ENCODE assay signal across 33 cellular contexts in the genomic region with DNA sequence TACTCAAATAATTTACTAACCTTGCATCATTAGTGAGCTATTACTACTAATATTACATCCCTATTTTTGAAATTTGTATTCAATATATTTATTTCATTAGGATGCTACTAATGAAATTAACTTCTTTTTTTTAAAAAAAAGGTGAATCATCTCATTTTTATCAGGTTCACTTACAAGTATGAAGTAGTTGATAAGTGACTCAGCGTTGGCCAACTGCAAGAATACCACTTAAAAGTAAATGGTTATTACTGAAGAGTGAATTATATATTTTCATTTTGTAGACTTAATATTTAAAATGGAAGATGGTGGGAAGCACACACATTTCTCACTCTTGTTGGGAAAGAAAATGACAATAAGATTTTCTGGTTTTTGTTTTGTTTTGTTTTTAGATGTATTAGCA. TPM values are rescaled to one million over a fixed set of nuclear protein-coding genes. Genes with fewer than 3 reads are reported as not detected.
"Had no signal": no experiment of that assay in that cellular context is flagged by ENCODE, and none has a peak within 500 bp of the region (broad histone marks: within the 10 kb centered on the region; RNA-seq: fewer than 3 reads in every experiment).

No MANE protein-coding gene starts in this region.

- H3K4me1 ChIP-seq: SJCRH30 had no signal

- H3K27me3 Mint-ChIP-seq: activated CD4-positive, alpha-beta T cell treated with anti-CD3 and anti-CD28 coated beads, Interleukin-2, amount 10 ng/mL, durations not matched to agents 24 days and 14 days; central memory CD8-positive, alpha-beta T cell had no signal

- DNase-seq: activated CD4-positive, alpha-beta T cell treated with anti-CD3 and anti-CD28 coated beads, Interleukin-2, amount 10 ng/mL, durations not matched to agents 24 days and 14 days; activated CD4-positive, alpha-beta T cell treated with anti-CD3 and anti-CD28 coated beads, Interleukin-2, amount 50 U/mL, for 4 hours; activated CD8-positive, alpha-beta T cell treated with anti-CD3 and anti-CD28 coated beads for 36 hours; activated effector memory CD4-positive, alpha-beta T cell treated with anti-CD3 and anti-CD28 coated beads, Interleukin-2, amount 50 U/mL, for 16 hours; activated naive CD4-positive, alpha-beta T cell; activated naive CD4-positive, alpha-beta T cell treated with anti-CD3 and anti-CD28 coated beads, Interleukin-2, amount 50 U/mL, for 16 hours; activated naive CD8-positive, alpha-beta T cell treated with anti-CD3 and anti-CD28 coated beads for 36 hours; activated T-cell treated with anti-CD3 and anti-CD28 coated beads, Interleukin-2, amount 50 U/mL, for 1 hour; activated T-cell treated with anti-CD3 and anti-CD28 coated beads, Interleukin-2, amount 50 U/mL, for 72 hours; amniotic stem cell; aorta; brain microvascular endothelial cell; Karpas-422; MM.1S; NCI-H1092 treated with DMSO at 0.1 percent for 48 hours; NCI-H1417; NCI-H146; NCI-H187; NCI-H2029 treated with DMSO at 0.1 percent for 48 hours; NCI-H345; NCI-H524 treated with DMSO at 0.1 percent for 48 hours; SHP77; SJCRH30 had no signal

- H3K36me3 Mint-ChIP-seq: activated naive CD8-positive, alpha-beta T cell treated with anti-CD3 and anti-CD28 coated beads for 36 hours had no signal

- H3K27me3 ChIP-seq: brain microvascular endothelial cell, cardiac muscle cell, SJCRH30 had no signal

- H3K4me3 ChIP-seq: cardiac muscle cell, SJCRH30, SK-N-MC had no signal

- H3K27ac ChIP-seq: brain microvascular endothelial cell, cardiac muscle cell, SJCRH30, SK-N-MC had no signal

- ATAC-seq: activated CD8-positive, alpha-beta T cell treated with anti-CD3 and anti-CD28 coated beads for 36 hours; activated T-cell treated with anti-CD3 and anti-CD28 coated beads, Interleukin-2, amount 50 U/mL, for 72 hours; activated T-helper 17 cell treated with anti-CD3 and anti-CD28 coated beads, Interleukin-2, amount 50 U/mL, for 72 hours; Panc1 had no signal

- H3K36me3 ChIP-seq: brain microvascular endothelial cell, cardiac muscle cell, SJCRH30 had no signal

- H3K4me1 Mint-ChIP-seq: activated CD4-positive, alpha-beta T cell treated with anti-CD3 and anti-CD28 coated beads, Interleukin-2, amount 10 ng/mL, durations not matched to agents 24 days and 14 days; activated naive CD8-positive, alpha-beta T cell treated with anti-CD3 and anti-CD28 coated beads for 36 hours; activated T-helper 17 cell treated with anti-CD3 and anti-CD28 coated beads, Interleukin-2, amount 50 U/mL, for 72 hours; central memory CD8-positive, alpha-beta T cell had no signal

- H3K27ac Mint-ChIP-seq: activated CD4-positive, alpha-beta T cell treated with anti-CD3 and anti-CD28 coated beads, Interleukin-2, amount 10 ng/mL, durations not matched to agents 24 days and 14 days; activated CD8-positive, alpha-beta T cell treated with anti-CD3 and anti-CD28 coated beads for 36 hours; activated naive CD8-positive, alpha-beta T cell treated with anti-CD3 and anti-CD28 coated beads for 36 hours; activated T-cell treated with anti-CD3 and anti-CD28 coated beads, Interleukin-2, amount 50 U/mL, for 72 hours; activated T-helper 17 cell treated with anti-CD3 and anti-CD28 coated beads, Interleukin-2, amount 50 U/mL, for 72 hours had no signal

- H3K9me3 ChIP-seq: SJCRH30 had no signal

- H3K4me3 Mint-ChIP-seq: activated CD4-positive, alpha-beta T cell treated with anti-CD3 and anti-CD28 coated beads, Interleukin-2, amount 10 ng/mL, durations not matched to agents 24 days and 14 days; activated CD8-positive, alpha-beta T cell treated with anti-CD3 and anti-CD28 coated beads for 36 hours; activated naive CD8-positive, alpha-beta T cell treated with anti-CD3 and anti-CD28 coated beads for 36 hours; activated T-cell treated with anti-CD3 and anti-CD28 coated beads, Interleukin-2, amount 50 U/mL, for 72 hours; activated T-helper 17 cell treated with anti-CD3 and anti-CD28 coated beads, Interleukin-2, amount 50 U/mL, for 72 hours; central memory CD8-positive, alpha-beta T cell had no signal

RNA-seq across cellular contexts. Expression of a gene that starts 19.6 kb away (rescaled TPM):
- total RNA-seq: activated CD4-positive, alpha-beta T cell treated with anti-CD3 and anti-CD28 coated beads, Interleukin-2, amount 10 ng/mL, durations not matched to agents 24 days and 14 days; activated CD8-positive, alpha-beta memory T cell treated with anti-CD3 and anti-CD28 coated beads for 36 hours; activated CD8-positive, alpha-beta T cell treated with anti-CD3 and anti-CD28 coated beads for 36 hours; activated naive CD8-positive, alpha-beta T cell treated with anti-CD3 and anti-CD28 coated beads for 36 hours; activated T-cell treated with anti-CD3 and anti-CD28 coated beads, Interleukin-2, amount 50 U/mL, for 72 hours; activated T-helper 17 cell treated with anti-CD3 and anti-CD28 coated beads, Interleukin-2, amount 50 U/mL, for 72 hours; aorta; cardiac muscle cell; NCI-H460; SJCRH30; T-helper 1 cell treated with Interleukin-12 subunit alpha and Interleukin-12 subunit beta and Interleukin-4 antibody, amounts not matched to agents 30 ng/mL and 1 ng/mL, for 36 hours; T-helper 2 cell treated with Interferon-gamma antibody and Interleukin-4, amounts not matched to agents 100 ng/mL and 5 ng/mL, for 36 hours had no signal
- polyA plus RNA-seq: aorta, cardiac muscle cell had no signal

RNA-seq across cellular contexts. Expression of a gene that starts 49.9 kb away (rescaled TPM):
- total RNA-seq: activated CD4-positive, alpha-beta T cell treated with anti-CD3 and anti-CD28 coated beads, Interleukin-2, amount 10 ng/mL, durations not matched to agents 24 days and 14 days; activated CD8-positive, alpha-beta memory T cell treated with anti-CD3 and anti-CD28 coated beads for 36 hours; activated CD8-positive, alpha-beta T cell treated with anti-CD3 and anti-CD28 coated beads for 36 hours; activated naive CD8-positive, alpha-beta T cell treated with anti-CD3 and anti-CD28 coated beads for 36 hours; activated T-cell treated with anti-CD3 and anti-CD28 coated beads, Interleukin-2, amount 50 U/mL, for 72 hours; activated T-helper 17 cell treated with anti-CD3 and anti-CD28 coated beads, Interleukin-2, amount 50 U/mL, for 72 hours; aorta; cardiac muscle cell; NCI-H460; RPMI7951; SJCRH30; T-helper 1 cell treated with Interleukin-12 subunit alpha and Interleukin-12 subunit beta and Interleukin-4 antibody, amounts not matched to agents 30 ng/mL and 1 ng/mL, for 36 hours; T-helper 2 cell treated with Interferon-gamma antibody and Interleukin-4, amounts not matched to agents 100 ng/mL and 5 ng/mL, for 36 hours had no signal
- polyA plus RNA-seq: aorta, cardiac muscle cell had no signal

RNA-seq across cellular contexts. Expression of a gene that starts 51.8 kb away (rescaled TPM):
- total RNA-seq: activated CD4-positive, alpha-beta T cell treated with anti-CD3 and anti-CD28 coated beads, Interleukin-2, amount 10 ng/mL, durations not matched to agents 24 days and 14 days; activated CD8-positive, alpha-beta memory T cell treated with anti-CD3 and anti-CD28 coated beads for 36 hours; activated CD8-positive, alpha-beta T cell treated with anti-CD3 and anti-CD28 coated beads for 36 hours; activated naive CD8-positive, alpha-beta T cell treated with anti-CD3 and anti-CD28 coated beads for 36 hours; activated T-cell treated with anti-CD3 and anti-CD28 coated beads, Interleukin-2, amount 50 U/mL, for 72 hours; activated T-helper 17 cell treated with anti-CD3 and anti-CD28 coated beads, Interleukin-2, amount 50 U/mL, for 72 hours; aorta; cardiac muscle cell; NCI-H460; RPMI7951; SJCRH30; T-helper 1 cell treated with Interleukin-12 subunit alpha and Interleukin-12 subunit beta and Interleukin-4 antibody, amounts not matched to agents 30 ng/mL and 1 ng/mL, for 36 hours; T-helper 2 cell treated with Interferon-gamma antibody and Interleukin-4, amounts not matched to agents 100 ng/mL and 5 ng/mL, for 36 hours had no signal
- polyA plus RNA-seq: cardiac muscle cell had no signal
